7 cellular contexts compared by ENCODE assay signal in the genomic region with DNA sequence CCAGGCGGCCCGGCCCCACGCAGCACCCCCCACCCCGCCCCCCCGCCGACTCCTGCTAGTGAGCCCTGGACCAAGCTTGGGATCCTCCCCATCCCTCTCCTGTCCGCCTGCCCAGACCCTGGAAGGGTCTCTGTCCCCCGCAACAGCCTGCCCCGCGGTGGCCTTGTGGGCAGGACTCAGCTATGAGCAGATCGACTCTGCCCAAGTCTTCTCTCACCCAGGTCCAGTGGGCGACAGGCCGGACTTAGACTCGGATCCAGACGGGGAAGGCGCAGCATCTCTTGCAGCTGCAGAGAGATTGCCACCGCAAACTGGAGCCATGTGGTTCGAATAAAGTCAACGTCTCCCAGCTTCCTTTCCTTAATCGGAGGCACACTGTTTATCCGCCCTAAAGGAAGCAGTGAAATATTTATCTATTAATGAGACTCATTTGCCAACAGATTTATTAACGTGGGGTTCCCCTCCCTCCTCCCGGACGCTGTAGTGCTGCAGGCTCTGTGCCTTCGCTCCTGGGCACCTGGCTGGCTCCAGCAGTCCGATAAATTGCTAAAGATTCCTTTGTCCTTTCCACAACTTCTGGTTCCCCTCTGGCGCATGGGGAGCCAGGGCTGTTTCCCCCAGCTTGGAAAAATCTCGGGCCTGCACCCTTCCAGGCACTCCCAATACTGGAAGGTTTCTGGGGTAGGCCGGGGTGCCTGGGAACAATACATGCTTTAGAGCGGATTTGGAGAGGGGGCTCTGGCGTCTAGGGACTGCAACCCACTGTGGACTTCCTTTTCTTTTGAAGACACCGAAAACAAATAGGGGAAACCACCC. TPM values are rescaled to one million over a fixed set of nuclear protein-coding genes. Genes with fewer than 3 reads are reported as not detected.
A peak's percentile ranks its signal among the peaks of the same experiment; 100 is the strongest.
DNase-seq lines count a peak whose midpoint lies in the region; ATAC-seq, FAIRE-seq and TF ChIP-seq lines count a peak whose summit lies in the region.
"Had no signal": no experiment of that assay in that cellular context is flagged by ENCODE, and none has a peak within 500 bp of the region (broad histone marks: within the 10 kb centered on the region; RNA-seq: fewer than 3 reads in every experiment).

No MANE protein-coding gene starts in this region.

- FAIRE-seq in RCC 7860 (lab: Jason Lieb, UNC) = no peak
- FAIRE-seq: GM12891 had no signal

- H3K27ac Mint-ChIP-seq in CD4-positive, CD25-positive, alpha-beta regulatory T cell = peak overlapping the region in 1 of 3 donors; percentile 76

- peaks cover 54% of the 10 kb centered on the region for H3K27me3 ChIP-seq in CD4-positive, CD25-positive, alpha-beta regulatory T cell (ENCODE audit: control insufficient read depth, insufficient read depth, low read length)
- peaks cover 42% of the 10 kb centered on the region for H3K27me3 ChIP-seq in WERI-Rb-1 (ENCODE audit: insufficient read depth, low read depth, severe bottlenecking)

- DNase-seq in CD4-positive, CD25-positive, alpha-beta regulatory T cell = no peak
- DNase-seq in WERI-Rb-1 = no peak
- peak in 1 of 3 donors; percentile 63 for DNase-seq in mucosa of descending colon
- DNase-seq in RCC 7860 (ENCODE audit: low spot score) = no peak
- DNase-seq in COLO668 (lab: John Stamatoyannopoulos, UW; ENCODE audit: unreplicated experiment) = no peak
- no peak for DNase-seq in activated CD4-positive, alpha-beta T cell treated with anti-CD3 and anti-CD28 coated beads for 48 hours

- no peak overlapping the region for H3K4me3 ChIP-seq in CD4-positive, CD25-positive, alpha-beta regulatory T cell (ENCODE audit: low read depth, low read length)
- H3K4me3 ChIP-seq in WERI-Rb-1 (ENCODE audit: low read depth, low read length) (peak overlapping the region; percentile 73), mucosa of descending colon (peak overlapping the region; percentile 36)

- peaks cover 14 to 62% (median 30%) of the 10 kb centered on the region in 4 donors for H3K4me1 Mint-ChIP-seq in CD4-positive, CD25-positive, alpha-beta regulatory T cell

- H3K36me3 ChIP-seq in CD4-positive, CD25-positive, alpha-beta regulatory T cell (ENCODE audit: control insufficient read depth, insufficient read depth, low read length) = no peaks in the 10 kb centered on the region
- H3K36me3 ChIP-seq in WERI-Rb-1 (no peaks in the 10 kb centered on the region), mucosa of descending colon (ENCODE audit: low read depth) (no peaks in the 10 kb centered on the region)

- TF ChIP-seq CTCF in WERI-Rb-1 (IDR thresholded peaks at IDR 0.05; ENCODE audit: low read depth, low read length) (no peak), mucosa of descending colon (IDR thresholded peaks at IDR 0.05) (no peak)

- peaks cover 53% of the 10 kb centered on the region for H3K4me1 ChIP-seq in CD4-positive, CD25-positive, alpha-beta regulatory T cell (ENCODE audit: control insufficient read depth, insufficient read depth, low read length, poor library complexity, severe bottlenecking)
- H3K4me1 ChIP-seq in mucosa of descending colon (ENCODE audit: low read depth) = peaks cover 38% of the 10 kb centered on the region

- H3K36me3 Mint-ChIP-seq in CD4-positive, CD25-positive, alpha-beta regulatory T cell = peaks cover 3% of the 10 kb centered on the region

- no peaks in the 10 kb centered on the region for H3K9me3 ChIP-seq in CD4-positive, CD25-positive, alpha-beta regulatory T cell (ENCODE audit: control insufficient read depth in 2 of 2, low read length in 2 of 2)
- H3K9me3 ChIP-seq in WERI-Rb-1 (ENCODE audit: severe bottlenecking) (peaks cover 13% of the 10 kb centered on the region), mucosa of descending colon (no peaks in the 10 kb centered on the region)

- peak overlapping the region; percentile 33 to 85 (median 70) for H3K4me3 Mint-ChIP-seq in CD4-positive, CD25-positive, alpha-beta regulatory T cell

- intact Hi-C loops in mucosa of descending colon (cut with DNase I, micrococcal nuclease) = loop anchor here in 1 of 2 donors (10.0 kb wide), 1 partner anchor 782 kb away; no protein-coding TSS in a partner anchor

- no peak overlapping the region for H3K27ac ChIP-seq in CD4-positive, CD25-positive, alpha-beta regulatory T cell (ENCODE audit: insufficient read depth, low read length, poor library complexity, severe bottlenecking)
- H3K27ac ChIP-seq in WERI-Rb-1 = peak overlapping the region; percentile 72

- H3K27me3 Mint-ChIP-seq in CD4-positive, CD25-positive, alpha-beta regulatory T cell = peaks cover 94% of the 10 kb centered on the region

- no peak for ATAC-seq in CD4-positive, CD25-positive, alpha-beta regulatory T cell (ENCODE audit: low read depth in 2 of 2)
- no peak for ATAC-seq in mucosa of descending colon

- peaks cover 0 to 7% (median 0%) of the 10 kb centered on the region in 7 donors for H3K9me3 Mint-ChIP-seq in CD4-positive, CD25-positive, alpha-beta regulatory T cell

RNA-seq across cellular contexts. Expression of a gene that starts 0.6 kb away (rescaled TPM):
- total RNA-seq in CD4-positive, CD25-positive, alpha-beta regulatory T cell = not detected
- polyA plus RNA-seq in CD4-positive, CD25-positive, alpha-beta regulatory T cell = not detected
- 10 to 100 TPM; 17.1 to 29.8 (median 27.9) TPM for total RNA-seq in mucosa of descending colon

RNA-seq across cellular contexts. Expression of a gene that starts 4.7 kb away (rescaled TPM):
- total RNA-seq in CD4-positive, CD25-positive, alpha-beta regulatory T cell = not detected
- polyA plus RNA-seq in CD4-positive, CD25-positive, alpha-beta regulatory T cell = under 1 TPM in 1 of 4 donors, not detected in 3; 0.13 TPM
- 10 to 100 TPM; 19.9 to 38.1 (median 20.5) TPM for total RNA-seq in mucosa of descending colon

RNA-seq across cellular contexts. Expression of a gene that starts 8.2 kb away (rescaled TPM):
- total RNA-seq in CD4-positive, CD25-positive, alpha-beta regulatory T cell = 1.1 TPM
- polyA plus RNA-seq in CD4-positive, CD25-positive, alpha-beta regulatory T cell = under 1 TPM in 1 of 4 donors, not detected in 3; 0.20 TPM
- total RNA-seq in mucosa of descending colon = 10 to 100 TPM; 22.0 to 27.9 (median 25.0) TPM

RNA-seq across cellular contexts. Expression of a gene that starts 9.5 kb away (rescaled TPM):
- total RNA-seq in CD4-positive, CD25-positive, alpha-beta regulatory T cell = not detected
- polyA plus RNA-seq in CD4-positive, CD25-positive, alpha-beta regulatory T cell = not detected
- 10 to 100 TPM; 20.2 to 39.5 (median 20.5) TPM for total RNA-seq in mucosa of descending colon

RNA-seq across cellular contexts. Expression of a gene that starts 13.6 kb away (rescaled TPM):
- total RNA-seq in CD4-positive, CD25-positive, alpha-beta regulatory T cell = not detected
- not detected for polyA plus RNA-seq in CD4-positive, CD25-positive, alpha-beta regulatory T cell
- 10 to 100 TPM; 16.1 to 26.6 (median 23.8) TPM for total RNA-seq in mucosa of descending colon

Comparison
In these comparisons a context has a peak if more than half of its experiments do, and no peak if none do; other contexts are left out.
1. RNA of a gene that starts 0.6 kb away (total RNA-seq): 17.1 to 29.8 TPM in mucosa of descending colon; not detected in CD4-positive, CD25-positive, alpha-beta regulatory T cell (single experiment); every median in the first group is over 10 times any median in the second.
2. RNA of a gene that starts 4.7 kb away (total RNA-seq): 19.9 to 38.1 TPM in mucosa of descending colon; not detected in CD4-positive, CD25-positive, alpha-beta regulatory T cell (single experiment); every median in the first group is over 10 times any median in the second.
3. RNA of a gene that starts 8.2 kb away (total RNA-seq): 22.0 to 27.9 TPM in mucosa of descending colon; 1.1 TPM in CD4-positive, CD25-positive, alpha-beta regulatory T cell (single experiment); every median in the first group is over 10 times any median in the second.